7 cellular contexts compared by ENCODE assay signal in genomic region chr10:21946946-21947345, GRCh38.
"Had no signal": no experiment of that assay in that cellular context is flagged by ENCODE, and none has a peak within 500 bp of the region (broad histone marks: within the 10 kb centered on the region; RNA-seq: fewer than 3 reads in every experiment).

No MANE protein-coding gene starts in this region.

- H3K4me2 ChIP-seq: KMS-11 had no signal

- DNase-seq: IMR-90, Karpas-422, KBM-7, KG1 had no signal

- H3K27ac ChIP-seq: HL-60, KMS-11 had no signal

- H3K9ac ChIP-seq: KMS-11 had no signal

- FAIRE-seq: HTR-8/SVneo had no signal
